Comparison of ENCODE assay signal across 8 cellular contexts in genomic region chr11:65780770-65781151, GRCh38. TPM values are rescaled to one million over a fixed set of nuclear protein-coding genes. Genes with fewer than 3 reads are reported as not detected.
DNase-seq lines count a peak whose midpoint lies in the region; ATAC-seq and TF ChIP-seq lines count a peak whose summit lies in the region.

Gene AP5B1, minus strand, starts transcription at chr11:65780976. Its CDS starts 385 bp downstream, at chr11:65780591.

- intact Hi-C loops in mucosa of descending colon (cut with DNase I, micrococcal nuclease): no loop called here

- ATAC-seq in HG02642 (IDR thresholded peaks at IDR 0.05; ENCODE audit: poor library complexity, unreplicated experiment) (peak; percentile 69), mucosa of descending colon (peak; percentile 85)

- DNase-seq in NCI-H748 (lab: John Stamatoyannopoulos, UW; ENCODE audit: unreplicated experiment) (peak; percentile 62), NCI-H748 treated with DMSO at 0.1 percent for 48 hours (lab: John Stamatoyannopoulos, UW) (no peak), NCI-H2227 (lab: John Stamatoyannopoulos, UW; ENCODE audit: unreplicated experiment) (peak; percentile 74), activated T-cell treated with anti-CD3 and anti-CD28 coated beads for 24 hours (ENCODE audit: low read depth) (peak; percentile 60), epithelial cell of prostate (ENCODE audit: low read depth, low spot score) (no peak), mucosa of descending colon (peak; percentile 80 to 89 (median 80))
- DNase-seq in stimulated activated CD8-positive, alpha-beta memory T cell treated with anti-CD3 and anti-CD28 coated beads, Interleukin-4, amount 100 ng/mL, for 48 hours: peak; percentile 80

- peaks cover 22% of the 10 kb centered on the region for H3K4me1 ChIP-seq in mucosa of descending colon (ENCODE audit: low read depth)

- H3K4me3 ChIP-seq in mucosa of descending colon: peak within 1 kb of the TSS; percentile 70

- no peaks in the 10 kb centered on the region for H3K9me3 ChIP-seq in mucosa of descending colon

- peaks cover 2% of the 10 kb centered on the region for H3K36me3 ChIP-seq in mucosa of descending colon (ENCODE audit: low read depth)

- H3K27ac ChIP-seq in epithelial cell of prostate: peak within 1 kb of the TSS; percentile 90

- no peak for TF ChIP-seq CTCF in mucosa of descending colon (IDR thresholded peaks at IDR 0.05)

RNA-seq across cellular contexts. Expression of gene AP5B1, which starts in this region (rescaled TPM):
- 10 to 100 TPM; 21.2 to 21.8 (median 21.3) TPM for total RNA-seq in mucosa of descending colon

Comparison
In these comparisons a context has a peak if more than half of its experiments do, and no peak if none do; other contexts are left out.
1. DNase-seq: peak in NCI-H748 (single experiment), NCI-H2227 (single experiment), activated T-cell treated with anti-CD3 and anti-CD28 coated beads for 24 hours (single experiment), mucosa of descending colon (3 of 3) and stimulated activated CD8-positive, alpha-beta memory T cell treated with anti-CD3 and anti-CD28 coated beads, Interleukin-4, amount 100 ng/mL, for 48 hours (single experiment); none in NCI-H748 treated with DMSO at 0.1 percent for 48 hours (single experiment) and epithelial cell of prostate (single experiment).